In genomic region chr10:86585037-86585725, GRCh38 we compare ENCODE assay signal across 8 cellular contexts.
DNase-seq lines count a peak whose midpoint lies in the region; ATAC-seq and TF ChIP-seq lines count a peak whose summit lies in the region.

No MANE protein-coding gene starts in this region.

- H3K27ac ChIP-seq in foreskin keratinocyte, result no peak overlapping the region
- peak overlapping the region in 1 of 2 donors; percentile 71 for H3K27ac ChIP-seq in testis

- H3K27ac Mint-ChIP-seq in activated T-helper 2 cell treated with anti-CD3 and anti-CD28 coated beads, Interferon-gamma antibody, Interleukin-2, Interleukin-4, amounts not matched to agents 10 μg/mL and 5 μg/mL and 100 μg/mL, durations not matched to agents 14 hours and 24 hours and 36 hours, result no peak overlapping the region
- no peak overlapping the region for H3K27ac Mint-ChIP-seq in osteocyte (ENCODE audit: unreplicated experiment)

- H3K36me3 Mint-ChIP-seq in activated T-helper 2 cell treated with anti-CD3 and anti-CD28 coated beads, Interferon-gamma antibody, Interleukin-2, Interleukin-4, amounts not matched to agents 10 μg/mL and 5 μg/mL and 100 μg/mL, durations not matched to agents 14 hours and 24 hours and 36 hours (ENCODE audit: low read depth), result no peaks in the 10 kb centered on the region
- H3K36me3 Mint-ChIP-seq in osteocyte (ENCODE audit: unreplicated experiment), result no peaks in the 10 kb centered on the region

- H3K36me3 ChIP-seq in testis (ENCODE audit: low read depth, missing control alignments), result no peaks in the 10 kb centered on the region

- H3K27me3 ChIP-seq in foreskin keratinocyte (no peaks in the 10 kb centered on the region), testis (no peaks in the 10 kb centered on the region)

- no peaks in the 10 kb centered on the region for H3K4me1 Mint-ChIP-seq in activated T-helper 2 cell treated with anti-CD3 and anti-CD28 coated beads, Interferon-gamma antibody, Interleukin-2, Interleukin-4, amounts not matched to agents 10 μg/mL and 5 μg/mL and 100 μg/mL, durations not matched to agents 14 hours and 24 hours and 36 hours (ENCODE audit: low read depth)
- no peaks in the 10 kb centered on the region for H3K4me1 Mint-ChIP-seq in osteocyte (ENCODE audit: unreplicated experiment)

- DNase-seq in ELF-1 (ENCODE audit: low read depth, low spot score) (peak; percentile 92), KG1 (lab: John Stamatoyannopoulos, UW) (peak; percentile 38), RPMI7951 (ENCODE audit: low read depth) (peak; percentile 57), foreskin keratinocyte (peak in 1 of 2 donors; percentile 36), osteocyte (ENCODE audit: extremely low spot score, unreplicated experiment) (peak; percentile 90), testis (peak; percentile 70)
- DNase-seq in activated T-helper 2 cell treated with anti-CD3 and anti-CD28 coated beads, Interferon-gamma antibody, Interleukin-2, Interleukin-4, amounts not matched to agents 10 μg/mL and 5 μg/mL and 100 μg/mL, durations not matched to agents 14 hours and 24 hours and 36 hours (ENCODE audit: low spot score), result peak; percentile 67

- intact Hi-C loops in activated T-helper 2 cell treated with anti-CD3 and anti-CD28 coated beads, Interferon-gamma antibody, Interleukin-2, Interleukin-4, amounts not matched to agents 10 μg/mL and 5 μg/mL and 100 μg/mL, durations not matched to agents 14 hours and 24 hours and 36 hours (cut with micrococcal nuclease), result loop anchor here (1.0 to 2.0 kb wide), 3 partner anchors 63 to 196 kb away; no protein-coding TSS in a partner anchor
- intact Hi-C loops in testis (cut with DNase I; ENCODE audit: low total_unique reads), result loop anchor here (10.0 kb wide), 1 partner anchor 180 kb away; no protein-coding TSS in a partner anchor

- no peaks in the 10 kb centered on the region for H3K9me3 ChIP-seq in testis

- no peak overlapping the region for H3K4me3 ChIP-seq in testis

- H3K9me3 Mint-ChIP-seq in activated T-helper 2 cell treated with anti-CD3 and anti-CD28 coated beads, Interferon-gamma antibody, Interleukin-2, Interleukin-4, amounts not matched to agents 10 μg/mL and 5 μg/mL and 100 μg/mL, durations not matched to agents 14 hours and 24 hours and 36 hours, result no peaks in the 10 kb centered on the region
- H3K9me3 Mint-ChIP-seq in osteocyte (ENCODE audit: unreplicated experiment), result no peaks in the 10 kb centered on the region

- H3K4me1 ChIP-seq in foreskin keratinocyte (no peaks in the 10 kb centered on the region), testis (peaks cover 20% of the 10 kb centered on the region)

- no peak overlapping the region for H3K4me3 Mint-ChIP-seq in activated T-helper 2 cell treated with anti-CD3 and anti-CD28 coated beads, Interferon-gamma antibody, Interleukin-2, Interleukin-4, amounts not matched to agents 10 μg/mL and 5 μg/mL and 100 μg/mL, durations not matched to agents 14 hours and 24 hours and 36 hours (ENCODE audit: low read depth)
- no peak overlapping the region for H3K4me3 Mint-ChIP-seq in osteocyte (ENCODE audit: unreplicated experiment)

- 21 to 38% methylated on average over 8 to 10 of the region's 10 CpGs for WGBS in testis, 2 donors

- TF ChIP-seq CTCF in foreskin keratinocyte (conservative IDR thresholded peaks at IDR 0.05), result peak; percentile 92
- TF ChIP-seq CTCF in osteocyte (IDR thresholded peaks at IDR 0.05), result peak; percentile 98
- TF ChIP-seq CTCF in testis (IDR thresholded peaks at IDR 0.05), result peak; percentile 81 to 92 (median 88)

- ATAC-seq in GM21723 (IDR thresholded peaks at IDR 0.05; ENCODE audit: unreplicated experiment), result peak; percentile 88
- peak; percentile 89 for ATAC-seq in foreskin keratinocyte

- H3K27me3 Mint-ChIP-seq in activated T-helper 2 cell treated with anti-CD3 and anti-CD28 coated beads, Interferon-gamma antibody, Interleukin-2, Interleukin-4, amounts not matched to agents 10 μg/mL and 5 μg/mL and 100 μg/mL, durations not matched to agents 14 hours and 24 hours and 36 hours (ENCODE audit: low read depth), result no peaks in the 10 kb centered on the region
- no peaks in the 10 kb centered on the region for H3K27me3 Mint-ChIP-seq in osteocyte (ENCODE audit: unreplicated experiment)

- TF ChIP-seq POLR2A in testis (IDR thresholded peaks at IDR 0.05), result no peak
